Comparison of ENCODE assay signal across 1 cellular context in genomic region chr3:52299815-52300611, GRCh38.
A peak's percentile ranks its signal among the peaks of the same experiment; 100 is the strongest.
TF ChIP-seq lines count a peak whose summit lies in the region.

No MANE protein-coding gene starts in this region.

TF ChIP-seq in GM12878, 131 proteins besides CTCF, POLR2A, EP300 and RAD21 (continued from another document):
- TF ChIP-seq BMI1 (IDR thresholded peaks at IDR 0.05; ENCODE audit: borderline replicate concordance), result no peak
- TF ChIP-seq CBX3 (IDR thresholded peaks at IDR 0.05; ENCODE audit: borderline replicate concordance, low read depth), result no peak
- TF ChIP-seq BCL3 (IDR thresholded peaks at IDR 0.05; ENCODE audit: borderline replicate concordance, insufficient read depth, low read depth, low read length, poor library complexity, severe bottlenecking), result no peak
- peak in 1 of 2 experiments; percentile 19; a peak in 2 of 4 replicates for TF ChIP-seq IKZF2 (IDR thresholded peaks at IDR 0.05)
- TF ChIP-seq, protein P1, sequence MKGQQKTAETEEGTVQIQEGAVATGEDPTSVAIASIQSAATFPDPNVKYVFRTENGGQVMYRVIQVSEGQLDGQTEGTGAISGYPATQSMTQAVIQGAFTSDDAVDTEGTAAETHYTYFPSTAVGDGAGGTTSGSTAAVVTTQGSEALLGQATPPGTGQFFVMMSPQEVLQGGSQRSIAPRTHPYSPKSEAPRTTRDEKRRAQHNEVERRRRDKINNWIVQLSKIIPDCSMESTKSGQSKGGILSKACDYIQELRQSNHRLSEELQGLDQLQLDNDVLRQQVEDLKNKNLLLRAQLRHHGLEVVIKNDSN (IDR thresholded peaks at IDR 0.05; ENCODE audit: borderline replicate concordance, extremely low read length, insufficient read depth, low read depth, low read length), result no peak
- TF ChIP-seq KAT2A (conservative IDR thresholded peaks at IDR 0.05; ENCODE audit: control insufficient read depth, low read depth, low read length), result no peak
- TF ChIP-seq PML (IDR thresholded peaks at IDR 0.05; ENCODE audit: low read length), result no peak
- no peak for TF ChIP-seq ATF7 (IDR thresholded peaks at IDR 0.05; ENCODE audit: low read depth)
- TF ChIP-seq TBL1XR1 (IDR thresholded peaks at IDR 0.05; ENCODE audit: low read depth, low read length), result no peak
- TF ChIP-seq CBX5 (IDR thresholded peaks at IDR 0.05; ENCODE audit: low read depth), result no peak
- no peak for TF ChIP-seq ASH2L (IDR thresholded peaks at IDR 0.05; ENCODE audit: borderline replicate concordance, low read depth)
- TF ChIP-seq NR2C1 (IDR thresholded peaks at IDR 0.05), result no peak
